In genomic region chr21:34374462-34374861, GRCh38 we compare ENCODE assay signal across 5 cellular contexts. TPM values are rescaled to one million over a fixed set of nuclear protein-coding genes. Genes with fewer than 3 reads are reported as not detected.
"Had no signal": no experiment of that assay in that cellular context is flagged by ENCODE, and none has a peak within 500 bp of the region (broad histone marks: within the 10 kb centered on the region; RNA-seq: fewer than 3 reads in every experiment).

No MANE protein-coding gene starts in this region.

RNA-seq across cellular contexts. Expression of gene KCNE2, which starts 10.7 kb away (rescaled TPM):
- total RNA-seq: H9 had no signal
- polyA plus RNA-seq: IgD-negative memory B cell had no signal

RNA-seq across cellular contexts. Expression of gene SMIM34, which starts 49.3 kb away (rescaled TPM):
- total RNA-seq: GM23338, H1, H9, HT-29 had no signal
- polyA plus RNA-seq: GM23338, H1, IgD-negative memory B cell had no signal
